ENCODE assay signal across 10 cellular contexts in genomic region chr4:41644288-41644914, GRCh38.
A peak's percentile ranks its signal among the peaks of the same experiment; 100 is the strongest.
DNase-seq lines count a peak whose midpoint lies in the region; ATAC-seq and TF ChIP-seq lines count a peak whose summit lies in the region.
"Had no signal": no experiment of that assay in that cellular context is flagged by ENCODE, and none has a peak within 500 bp of the region (broad histone marks: within the 10 kb centered on the region; RNA-seq: fewer than 3 reads in every experiment).

No MANE protein-coding gene starts in this region.

- H3K9me3 Mint-ChIP-seq in Calu3 (ENCODE audit: low read depth, unreplicated experiment): no peaks in the 10 kb centered on the region

- no peak for TF ChIP-seq EP300 in transverse colon (IDR thresholded peaks at IDR 0.05; ENCODE audit: low read depth)

- in situ Hi-C loops in transverse colon (cut with MboI; ENCODE audit: low pct_ligation_motif_present in 1 of 4, low pct_unique_long_range_greater_than_20kb in 1 of 4, low sequenced_read_pairs in 3 of 4): loop anchor here in 3 of 4 donors (10.0 to 25.0 kb wide), 2 partner anchors 360 to 707 kb away; no protein-coding TSS in a partner anchor

- TF ChIP-seq CTCF in Calu3 (IDR thresholded peaks at IDR 0.05; ENCODE audit: unreplicated experiment): peak; percentile 65
- TF ChIP-seq CTCF in epithelial cell of esophagus (IDR thresholded peaks at IDR 0.05; ENCODE audit: insufficient read depth, low read depth, low read length, missing control alignments): peak; percentile 66
- TF ChIP-seq CTCF in transverse colon (IDR thresholded peaks at IDR 0.05): peak; percentile 67 to 88 (median 79)

- no peaks in the 10 kb centered on the region for H3K9me3 ChIP-seq in transverse colon

- TF ChIP-seq POLR2A in transverse colon (IDR thresholded peaks at IDR 0.05): no peak

- intact Hi-C loops in Calu3 (cut with micrococcal nuclease; ENCODE audit: unreplicated experiment) (loop anchor here (5.0 kb wide), 2 partner anchors 237 to 362 kb away; no protein-coding TSS in a partner anchor), transverse colon (cut with DNase I; ENCODE audit: low total_unique reads) (no loop called here)

- no peak overlapping the region for H3K27ac ChIP-seq in transverse colon
- H3K27ac ChIP-seq: epithelial cell of prostate, HL-60 had no signal

- CTCF ChIA-PET in Calu3 (lab: Charles Lee): interaction anchor here (0.6 to 0.7 kb wide), 4 partner anchors 15 to 363 kb away, joined by 3 to 5 read pairs (median 4); no protein-coding TSS in a partner anchor

- ATAC-seq in GM19023 (IDR thresholded peaks at IDR 0.05; ENCODE audit: unreplicated experiment) (no peak), HG03439 (IDR thresholded peaks at IDR 0.05; ENCODE audit: unreplicated experiment) (no peak)

- peaks cover 8% of the 10 kb centered on the region for H3K4me1 Mint-ChIP-seq in Calu3 (ENCODE audit: low read depth, unreplicated experiment)

- peaks cover 8% of the 10 kb centered on the region for H3K36me3 Mint-ChIP-seq in Calu3 (ENCODE audit: insufficient read depth, unreplicated experiment)

- H3K27me3 ChIP-seq in transverse colon: peaks cover 13% of the 10 kb centered on the region

- no peaks in the 10 kb centered on the region for H3K36me3 ChIP-seq in transverse colon

- peaks cover 0 to 15% (median 8%) of the 10 kb centered on the region in 4 donors for H3K4me1 ChIP-seq in transverse colon

- DNase-seq in Calu3 (peak; percentile 65), NCI-H524 (lab: John Stamatoyannopoulos, UW) (peak; percentile 52 to 62), epithelial cell of esophagus (ENCODE audit: low read depth) (peak; percentile 55), medulla oblongata (ENCODE audit: extremely low spot score) (peak; percentile 81), transverse colon (peak; percentile 75), NCI-H1092 treated with DMSO at 0.1 percent for 48 hours (lab: John Stamatoyannopoulos, UW) (no peak)

- H3K27ac Mint-ChIP-seq in Calu3 (ENCODE audit: unreplicated experiment): peak overlapping the region; percentile 47

- H3K4me3 ChIP-seq in epithelial cell of esophagus (ENCODE audit: low read length) (no peak overlapping the region), transverse colon (peak overlapping the region in 1 of 4 donors; percentile 23)

- peak overlapping the region; percentile 41 for H3K4me3 Mint-ChIP-seq in Calu3 (ENCODE audit: low read depth, unreplicated experiment)

- no TSS peak for BruUV-seq in Calu3 (replicated peaks; lab: Mats Ljungman, UMichigan)

- no peaks in the 10 kb centered on the region for H3K27me3 Mint-ChIP-seq in Calu3 (ENCODE audit: unreplicated experiment)

- 31% methylated on average over 41 of the region's 41 CpGs; no CpG with 5 or more reads in 1 of the 2 donors for WGBS in transverse colon (ENCODE audit: low coverage in 1 of 2), 2 donors
